In genomic region chr4:55092504-55092903, GRCh38 we compare ENCODE assay signal across 22 cellular contexts. TPM values are rescaled to one million over a fixed set of nuclear protein-coding genes. Genes with fewer than 3 reads are reported as not detected.
A peak's percentile ranks its signal among the peaks of the same experiment; 100 is the strongest.
DNase-seq lines count a peak whose midpoint lies in the region; ATAC-seq and TF ChIP-seq lines count a peak whose summit lies in the region.
"Had no signal": no experiment of that assay in that cellular context is flagged by ENCODE, and none has a peak within 500 bp of the region (broad histone marks: within the 10 kb centered on the region; RNA-seq: fewer than 3 reads in every experiment).

No MANE protein-coding gene starts in this region.

- POLR2A ChIA-PET in WTC11 (lab: Charles Lee), result no interaction called here
- POLR2A ChIA-PET in CD4-positive, alpha-beta T cell (lab: Charles Lee), result no interaction called here

- no peaks in the 10 kb centered on the region for H3K9me2 ChIP-seq in hepatocyte (replicated peaks; ENCODE audit: insufficient read depth)

- peaks cover 43% of the 10 kb centered on the region for H3K36me3 ChIP-seq in left ventricle myocardium inferior
- H3K36me3 ChIP-seq in hepatocyte (replicated peaks; ENCODE audit: insufficient read depth, low read depth), result no peaks in the 10 kb centered on the region
- H3K36me3 ChIP-seq: BE2C had no signal

- H3K27ac Mint-ChIP-seq in WTC11, result peak overlapping the region; percentile 24
- H3K27ac Mint-ChIP-seq in CD4-positive, alpha-beta T cell, result no peak overlapping the region
- H3K27ac Mint-ChIP-seq: CD4-positive, CD25-positive, alpha-beta regulatory T cell; CD8-positive, alpha-beta memory T cell; GM23338 had no signal

- intact Hi-C loops in left ventricle myocardium inferior (cut with micrococcal nuclease), result no loop called here
- intact Hi-C loops in Right ventricle myocardium superior (cut with DNase I), result no loop called here
- intact Hi-C loops in CD4-positive, alpha-beta T cell (cut with DNase I, micrococcal nuclease), result no loop called here

- peaks cover 13% of the 10 kb centered on the region for H3K4me1 Mint-ChIP-seq in WTC11
- no peaks in the 10 kb centered on the region for H3K4me1 Mint-ChIP-seq in CD4-positive, alpha-beta T cell (ENCODE audit: low read depth)
- H3K4me1 Mint-ChIP-seq: CD4-positive, CD25-positive, alpha-beta regulatory T cell had no signal

- CTCF ChIA-PET in WTC11 (lab: Charles Lee), result no interaction called here
- CTCF ChIA-PET in CD4-positive, alpha-beta T cell (lab: Charles Lee), result no interaction called here

- H3K4me3 ChIP-seq in left ventricle myocardium inferior (no peak overlapping the region), hepatocyte (no peak overlapping the region)
- H3K4me3 ChIP-seq: A549, GM12878, GM23338 had no signal

- ATAC-seq in Right ventricle myocardium superior (ENCODE audit: poor library complexity) (no peak), WTC11 (no peak), HG03354 (IDR thresholded peaks at IDR 0.05; ENCODE audit: poor library complexity, severe bottlenecking, unreplicated experiment) (no peak)
- no peak for ATAC-seq in CD4-positive, alpha-beta T cell (ENCODE audit: poor library complexity)
- ATAC-seq: A549, GM12878, GM23338 had no signal

- H3K4me3 Mint-ChIP-seq in WTC11, result no peak overlapping the region
- H3K4me3 Mint-ChIP-seq in CD4-positive, alpha-beta T cell, result no peak overlapping the region
- H3K4me3 Mint-ChIP-seq: CD4-positive, CD25-positive, alpha-beta regulatory T cell; CD8-positive, alpha-beta memory T cell; GM23338 had no signal

- peak overlapping the region; percentile 75 for H3K27ac ChIP-seq in left ventricle myocardium inferior (replicated peaks)
- H3K27ac ChIP-seq in hepatocyte, result peak overlapping the region; percentile 9
- no peak overlapping the region for H3K27ac ChIP-seq in CD4-positive, alpha-beta T cell (ENCODE audit: low read depth, low read length)
- H3K27ac ChIP-seq: A549, C4-2B had no signal

- DNase-seq in left ventricle myocardium inferior (no peak), Right ventricle myocardium superior (no peak), WTC11 (ENCODE audit: low spot score) (no peak), hepatocyte (ENCODE audit: low spot score) (no peak), SK-N-DZ (ENCODE audit: low spot score) (no peak)
- no peak for DNase-seq in CD4-positive, alpha-beta T cell
- DNase-seq: 8988T; ACHN; AML-193; BE2C; CD4-positive, CD25-positive, alpha-beta regulatory T cell; CD8-positive, alpha-beta memory T cell; DMS 273 treated with DMSO at 0.1 percent for 48 hours; EL; GDM1; H7; HCEC 1CT had no signal

- H3K4me1 ChIP-seq in left ventricle myocardium inferior (peaks cover 77% of the 10 kb centered on the region), hepatocyte (ENCODE audit: insufficient read depth) (peaks cover 5% of the 10 kb centered on the region)
- H3K4me1 ChIP-seq: A549, BE2C had no signal

- H4K20me1 ChIP-seq in hepatocyte (ENCODE audit: insufficient read depth, poor library complexity, severe bottlenecking), result no peaks in the 10 kb centered on the region

- H2AFZ ChIP-seq in hepatocyte, result no peak overlapping the region
- H2AFZ ChIP-seq: GM23338 had no signal

- H3K9me3 ChIP-seq in left ventricle myocardium inferior (replicated peaks), result no peaks in the 10 kb centered on the region
- no peaks in the 10 kb centered on the region for H3K9me3 ChIP-seq in hepatocyte (ENCODE audit: low read depth)
- H3K9me3 ChIP-seq in CD4-positive, alpha-beta T cell (ENCODE audit: control insufficient read depth, low read length), result no peaks in the 10 kb centered on the region
- H3K9me3 ChIP-seq: A549, BE2C had no signal

- no peak overlapping the region for H3K4me2 ChIP-seq in hepatocyte
- H3K4me2 ChIP-seq: A549, GM23338 had no signal

- 100% methylated on average over 2 of the region's 2 CpGs for WGBS in hepatocyte (ENCODE audit: low lambda C conversion rate, missing lambda C conversion rate)

- no peaks in the 10 kb centered on the region for H3K79me2 ChIP-seq in hepatocyte

- H3K27me3 ChIP-seq in left ventricle myocardium inferior (ENCODE audit: low read depth) (no peaks in the 10 kb centered on the region), hepatocyte (no peaks in the 10 kb centered on the region)
- H3K27me3 ChIP-seq in CD4-positive, alpha-beta T cell (ENCODE audit: control insufficient read depth, insufficient read depth, low read length), result no peaks in the 10 kb centered on the region
- H3K27me3 ChIP-seq: BE2C had no signal

- H3K27me3 Mint-ChIP-seq in WTC11 (ENCODE audit: low read depth), result no peaks in the 10 kb centered on the region
- peaks cover 7% of the 10 kb centered on the region for H3K27me3 Mint-ChIP-seq in CD4-positive, alpha-beta T cell
- H3K27me3 Mint-ChIP-seq: CD4-positive, CD25-positive, alpha-beta regulatory T cell; CD8-positive, alpha-beta memory T cell had no signal

- H3K9me3 Mint-ChIP-seq in WTC11, result no peaks in the 10 kb centered on the region
- no peaks in the 10 kb centered on the region for H3K9me3 Mint-ChIP-seq in CD4-positive, alpha-beta T cell
- H3K9me3 Mint-ChIP-seq: GM23338 had no signal

- TF ChIP-seq CTCF in left ventricle myocardium inferior (IDR thresholded peaks at IDR 0.05; ENCODE audit: borderline replicate concordance), result no peak
- TF ChIP-seq CTCF in WTC11 (IDR thresholded peaks at IDR 0.05), result no peak
- TF ChIP-seq CTCF in hepatocyte (IDR thresholded peaks at IDR 0.05; ENCODE audit: poor library complexity), result no peak
- TF ChIP-seq CTCF in CD4-positive, alpha-beta T cell (IDR thresholded peaks at IDR 0.05), result no peak

- peaks cover 97% of the 10 kb centered on the region for H3K36me3 Mint-ChIP-seq in WTC11
- no peaks in the 10 kb centered on the region for H3K36me3 Mint-ChIP-seq in CD4-positive, alpha-beta T cell (ENCODE audit: low read depth)
- H3K36me3 Mint-ChIP-seq: CD4-positive, CD25-positive, alpha-beta regulatory T cell; CD8-positive, alpha-beta memory T cell had no signal

TF ChIP-seq in WTC11, 78 proteins besides CTCF, POLR2A, EP300 and RAD21 (continues in another document):
- TF ChIP-seq CREM (CRISPR knock-in tag; IDR thresholded peaks at IDR 0.05) (no peak), NFYB (CRISPR knock-in tag; conservative IDR thresholded peaks at IDR 0.05; ENCODE audit: low read depth) (no peak), TCF7 (CRISPR knock-in tag; IDR thresholded peaks at IDR 0.05; ENCODE audit: low read depth) (no peak), ZMAT4 (CRISPR knock-in tag; IDR thresholded peaks at IDR 0.05) (no peak), ZNF396 (CRISPR knock-in tag; IDR thresholded peaks at IDR 0.05; ENCODE audit: borderline replicate concordance) (no peak), STAT6 (CRISPR knock-in tag; conservative IDR thresholded peaks at IDR 0.05; ENCODE audit: low read depth) (no peak), GTF2I (CRISPR knock-in tag; conservative IDR thresholded peaks at IDR 0.05) (no peak), MYBL2 (CRISPR knock-in tag; IDR thresholded peaks at IDR 0.05) (no peak), FOXJ3 (CRISPR knock-in tag; IDR thresholded peaks at IDR 0.05; ENCODE audit: borderline replicate concordance) (no peak), IRF2 (CRISPR knock-in tag; IDR thresholded peaks at IDR 0.05; ENCODE audit: borderline replicate concordance, low read depth) (no peak)
- TF ChIP-seq, protein P1, sequence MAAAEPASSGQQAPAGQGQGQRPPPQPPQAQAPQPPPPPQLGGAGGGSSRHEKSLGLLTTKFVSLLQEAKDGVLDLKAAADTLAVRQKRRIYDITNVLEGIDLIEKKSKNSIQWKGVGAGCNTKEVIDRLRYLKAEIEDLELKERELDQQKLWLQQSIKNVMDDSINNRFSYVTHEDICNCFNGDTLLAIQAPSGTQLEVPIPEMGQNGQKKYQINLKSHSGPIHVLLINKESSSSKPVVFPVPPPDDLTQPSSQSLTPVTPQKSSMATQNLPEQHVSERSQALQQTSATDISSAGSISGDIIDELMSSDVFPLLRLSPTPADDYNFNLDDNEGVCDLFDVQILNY (CRISPR knock-in tag; IDR thresholded peaks at IDR 0.05), result no peak
- TF ChIP-seq, protein P2, sequence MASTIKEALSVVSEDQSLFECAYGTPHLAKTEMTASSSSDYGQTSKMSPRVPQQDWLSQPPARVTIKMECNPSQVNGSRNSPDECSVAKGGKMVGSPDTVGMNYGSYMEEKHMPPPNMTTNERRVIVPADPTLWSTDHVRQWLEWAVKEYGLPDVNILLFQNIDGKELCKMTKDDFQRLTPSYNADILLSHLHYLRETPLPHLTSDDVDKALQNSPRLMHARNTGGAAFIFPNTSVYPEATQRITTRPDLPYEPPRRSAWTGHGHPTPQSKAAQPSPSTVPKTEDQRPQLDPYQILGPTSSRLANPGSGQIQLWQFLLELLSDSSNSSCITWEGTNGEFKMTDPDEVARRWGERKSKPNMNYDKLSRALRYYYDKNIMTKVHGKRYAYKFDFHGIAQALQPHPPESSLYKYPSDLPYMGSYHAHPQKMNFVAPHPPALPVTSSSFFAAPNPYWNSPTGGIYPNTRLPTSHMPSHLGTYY (CRISPR knock-in tag; IDR thresholded peaks at IDR 0.05), result no peak

RNA-seq across cellular contexts. Expression of gene KDR, which starts 32.9 kb away (rescaled TPM):
- total RNA-seq in left ventricle myocardium inferior (23.4 TPM), Right ventricle myocardium superior (21.2 TPM), WTC11 (2021) (80.8 to 88.7 TPM (median 87.2 TPM) in 3 replicates), hepatocyte (93.3 and 104 TPM in 2 replicates)
- 96.0 and 96.4 TPM in 2 replicates for polyA plus RNA-seq in hepatocyte
- not detected in 2 replicates for polyA plus RNA-seq in SK-N-DZ (2014; cell fraction: cytosol; rRNA removed)
- polyA plus RNA-seq in SK-N-DZ (2014; cell fraction: nucleus; rRNA removed), result not detected in 2 replicates
- total RNA-seq in CD4-positive, alpha-beta T cell, result not detected
- total RNA-seq: CD4-positive, CD25-positive, alpha-beta regulatory T cell; CD8-positive, alpha-beta memory T cell had no signal
- polyA plus RNA-seq: A549; CD4-positive, CD25-positive, alpha-beta regulatory T cell; CD8-positive, alpha-beta memory T cell had no signal

Comparison
In these comparisons a context has a peak if more than half of its experiments do, and no peak if none do; other contexts are left out.
1. RNA of gene KDR, which starts 32.9 kb away (total RNA-seq): 93.3 to 104 TPM in hepatocyte, 80.8 to 88.7 TPM in WTC11, 23.4 TPM in left ventricle myocardium inferior (single experiment) and 21.2 TPM in Right ventricle myocardium superior (single experiment); not detected in CD4-positive, alpha-beta T cell; every median in the first group is over 10 times any median in the second.